Comparison of ENCODE assay signal across 1 cellular context in the genomic region with DNA sequence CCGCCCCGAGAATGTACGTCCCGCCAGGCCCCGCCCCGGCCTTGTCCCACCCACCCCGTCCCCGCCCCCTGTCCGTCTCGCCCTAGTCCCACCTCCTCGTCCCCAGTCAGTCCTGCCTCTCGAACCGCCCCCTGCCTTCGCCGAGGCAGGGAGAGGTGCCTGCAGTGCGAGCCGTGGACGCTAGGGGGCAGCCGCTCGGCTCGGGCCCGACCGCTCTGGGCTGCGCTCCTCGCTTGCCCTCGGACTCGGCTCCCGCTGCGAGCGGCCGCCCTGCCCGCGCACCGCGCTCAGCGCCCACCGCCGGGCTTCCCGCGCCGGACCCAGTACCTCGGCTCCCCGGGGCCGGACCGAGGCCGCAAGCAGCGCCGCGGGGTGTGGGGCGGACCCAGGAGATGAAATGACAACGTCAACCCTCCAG.
TF ChIP-seq lines count a peak whose summit lies in the region.

Gene VPS4A, plus strand, starts transcription at position 236 of the 418 bp plus-strand sequence. Its CDS starts 162 bp downstream, at position 398.

TF ChIP-seq in WTC11, 78 proteins besides CTCF, POLR2A, EP300 and RAD21 (continued from another document):
- TF ChIP-seq ZNF416 (CRISPR knock-in tag; IDR thresholded peaks at IDR 0.05) (peak; percentile 33; the same call in 1 of the 2 replicates), FOXK1 (CRISPR knock-in tag; IDR thresholded peaks at IDR 0.05) (peak; percentile 80; the same call in 1 of the 2 replicates), HMGXB4 (CRISPR knock-in tag; IDR thresholded peaks at IDR 0.05) (peak; percentile 70), ZNF423 (CRISPR knock-in tag; IDR thresholded peaks at IDR 0.05) (0 out of 2 replicates have a peak, but pooled peaks have one; percentile 47), FOXP4 (CRISPR knock-in tag; IDR thresholded peaks at IDR 0.05) (peak; percentile 87; the same call in 1 of the 2 replicates), ZNF219 (CRISPR knock-in tag; IDR thresholded peaks at IDR 0.05; ENCODE audit: borderline replicate concordance) (peak; percentile 81; the same call in 1 of the 2 replicates), NR3C1 (CRISPR knock-in tag; conservative IDR thresholded peaks at IDR 0.05; ENCODE audit: low read depth) (no peak), FOXP1 (CRISPR knock-in tag; IDR thresholded peaks at IDR 0.05; ENCODE audit: borderline replicate concordance) (peak; percentile 89; the same call in 1 of the 2 replicates), TEAD1 (CRISPR knock-in tag; IDR thresholded peaks at IDR 0.05) (peak; percentile 18), E2F4 (CRISPR knock-in tag; IDR thresholded peaks at IDR 0.05; ENCODE audit: borderline replicate concordance, low read depth) (peak; percentile 84), NR1H2 (CRISPR knock-in tag; IDR thresholded peaks at IDR 0.05) (no peak)
- TF ChIP-seq, protein P1, sequence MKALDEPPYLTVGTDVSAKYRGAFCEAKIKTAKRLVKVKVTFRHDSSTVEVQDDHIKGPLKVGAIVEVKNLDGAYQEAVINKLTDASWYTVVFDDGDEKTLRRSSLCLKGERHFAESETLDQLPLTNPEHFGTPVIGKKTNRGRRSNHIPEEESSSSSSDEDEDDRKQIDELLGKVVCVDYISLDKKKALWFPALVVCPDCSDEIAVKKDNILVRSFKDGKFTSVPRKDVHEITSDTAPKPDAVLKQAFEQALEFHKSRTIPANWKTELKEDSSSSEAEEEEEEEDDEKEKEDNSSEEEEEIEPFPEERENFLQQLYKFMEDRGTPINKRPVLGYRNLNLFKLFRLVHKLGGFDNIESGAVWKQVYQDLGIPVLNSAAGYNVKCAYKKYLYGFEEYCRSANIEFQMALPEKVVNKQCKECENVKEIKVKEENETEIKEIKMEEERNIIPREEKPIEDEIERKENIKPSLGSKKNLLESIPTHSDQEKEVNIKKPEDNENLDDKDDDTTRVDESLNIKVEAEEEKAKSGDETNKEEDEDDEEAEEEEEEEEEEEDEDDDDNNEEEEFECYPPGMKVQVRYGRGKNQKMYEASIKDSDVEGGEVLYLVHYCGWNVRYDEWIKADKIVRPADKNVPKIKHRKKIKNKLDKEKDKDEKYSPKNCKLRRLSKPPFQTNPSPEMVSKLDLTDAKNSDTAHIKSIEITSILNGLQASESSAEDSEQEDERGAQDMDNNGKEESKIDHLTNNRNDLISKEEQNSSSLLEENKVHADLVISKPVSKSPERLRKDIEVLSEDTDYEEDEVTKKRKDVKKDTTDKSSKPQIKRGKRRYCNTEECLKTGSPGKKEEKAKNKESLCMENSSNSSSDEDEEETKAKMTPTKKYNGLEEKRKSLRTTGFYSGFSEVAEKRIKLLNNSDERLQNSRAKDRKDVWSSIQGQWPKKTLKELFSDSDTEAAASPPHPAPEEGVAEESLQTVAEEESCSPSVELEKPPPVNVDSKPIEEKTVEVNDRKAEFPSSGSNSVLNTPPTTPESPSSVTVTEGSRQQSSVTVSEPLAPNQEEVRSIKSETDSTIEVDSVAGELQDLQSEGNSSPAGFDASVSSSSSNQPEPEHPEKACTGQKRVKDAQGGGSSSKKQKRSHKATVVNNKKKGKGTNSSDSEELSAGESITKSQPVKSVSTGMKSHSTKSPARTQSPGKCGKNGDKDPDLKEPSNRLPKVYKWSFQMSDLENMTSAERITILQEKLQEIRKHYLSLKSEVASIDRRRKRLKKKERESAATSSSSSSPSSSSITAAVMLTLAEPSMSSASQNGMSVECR (CRISPR knock-in tag; IDR thresholded peaks at IDR 0.05; ENCODE audit: borderline replicate concordance): 0 out of 2 replicates have a peak, but pooled peaks have one; percentile 31
